In the genomic region with DNA sequence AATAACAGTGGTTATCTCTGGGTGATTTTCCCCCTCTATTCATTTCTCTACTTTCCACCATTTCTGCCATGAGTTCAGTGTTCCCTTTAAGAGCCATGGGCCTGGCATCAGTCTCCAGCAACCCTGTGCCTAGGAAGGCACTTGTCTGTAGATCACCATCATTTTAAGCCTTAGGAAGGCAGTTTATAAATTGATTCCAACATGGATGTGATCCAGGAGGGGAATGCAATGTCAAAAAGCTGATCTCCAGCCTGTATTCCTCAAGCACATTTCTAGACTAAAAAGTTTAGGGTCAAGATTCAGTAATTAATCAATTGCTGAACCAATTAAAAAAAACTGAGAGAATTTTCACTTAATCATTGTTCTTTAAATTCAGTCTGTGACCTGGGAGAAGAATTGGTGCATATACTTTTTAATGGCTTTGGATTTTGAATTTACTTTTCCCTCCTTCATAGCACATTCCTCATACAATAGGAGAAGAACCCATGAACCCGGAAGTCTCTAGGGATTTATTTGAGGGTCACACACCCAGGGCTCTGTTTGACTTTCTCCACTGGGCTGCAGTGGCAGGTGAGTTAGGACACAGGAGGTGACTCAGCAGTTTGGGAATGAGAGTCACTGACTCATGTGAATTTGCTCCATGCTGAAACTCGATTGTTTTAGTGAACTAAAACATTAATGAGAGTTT, we compare ENCODE assay signal across 1 cellular context.
TF ChIP-seq lines count a peak whose summit lies in the region.

No MANE protein-coding gene starts in this region.

TF ChIP-seq in GM23338, 12 proteins besides CTCF, POLR2A, EP300 and RAD21 (continued from another document):
- TF ChIP-seq, protein P1, sequence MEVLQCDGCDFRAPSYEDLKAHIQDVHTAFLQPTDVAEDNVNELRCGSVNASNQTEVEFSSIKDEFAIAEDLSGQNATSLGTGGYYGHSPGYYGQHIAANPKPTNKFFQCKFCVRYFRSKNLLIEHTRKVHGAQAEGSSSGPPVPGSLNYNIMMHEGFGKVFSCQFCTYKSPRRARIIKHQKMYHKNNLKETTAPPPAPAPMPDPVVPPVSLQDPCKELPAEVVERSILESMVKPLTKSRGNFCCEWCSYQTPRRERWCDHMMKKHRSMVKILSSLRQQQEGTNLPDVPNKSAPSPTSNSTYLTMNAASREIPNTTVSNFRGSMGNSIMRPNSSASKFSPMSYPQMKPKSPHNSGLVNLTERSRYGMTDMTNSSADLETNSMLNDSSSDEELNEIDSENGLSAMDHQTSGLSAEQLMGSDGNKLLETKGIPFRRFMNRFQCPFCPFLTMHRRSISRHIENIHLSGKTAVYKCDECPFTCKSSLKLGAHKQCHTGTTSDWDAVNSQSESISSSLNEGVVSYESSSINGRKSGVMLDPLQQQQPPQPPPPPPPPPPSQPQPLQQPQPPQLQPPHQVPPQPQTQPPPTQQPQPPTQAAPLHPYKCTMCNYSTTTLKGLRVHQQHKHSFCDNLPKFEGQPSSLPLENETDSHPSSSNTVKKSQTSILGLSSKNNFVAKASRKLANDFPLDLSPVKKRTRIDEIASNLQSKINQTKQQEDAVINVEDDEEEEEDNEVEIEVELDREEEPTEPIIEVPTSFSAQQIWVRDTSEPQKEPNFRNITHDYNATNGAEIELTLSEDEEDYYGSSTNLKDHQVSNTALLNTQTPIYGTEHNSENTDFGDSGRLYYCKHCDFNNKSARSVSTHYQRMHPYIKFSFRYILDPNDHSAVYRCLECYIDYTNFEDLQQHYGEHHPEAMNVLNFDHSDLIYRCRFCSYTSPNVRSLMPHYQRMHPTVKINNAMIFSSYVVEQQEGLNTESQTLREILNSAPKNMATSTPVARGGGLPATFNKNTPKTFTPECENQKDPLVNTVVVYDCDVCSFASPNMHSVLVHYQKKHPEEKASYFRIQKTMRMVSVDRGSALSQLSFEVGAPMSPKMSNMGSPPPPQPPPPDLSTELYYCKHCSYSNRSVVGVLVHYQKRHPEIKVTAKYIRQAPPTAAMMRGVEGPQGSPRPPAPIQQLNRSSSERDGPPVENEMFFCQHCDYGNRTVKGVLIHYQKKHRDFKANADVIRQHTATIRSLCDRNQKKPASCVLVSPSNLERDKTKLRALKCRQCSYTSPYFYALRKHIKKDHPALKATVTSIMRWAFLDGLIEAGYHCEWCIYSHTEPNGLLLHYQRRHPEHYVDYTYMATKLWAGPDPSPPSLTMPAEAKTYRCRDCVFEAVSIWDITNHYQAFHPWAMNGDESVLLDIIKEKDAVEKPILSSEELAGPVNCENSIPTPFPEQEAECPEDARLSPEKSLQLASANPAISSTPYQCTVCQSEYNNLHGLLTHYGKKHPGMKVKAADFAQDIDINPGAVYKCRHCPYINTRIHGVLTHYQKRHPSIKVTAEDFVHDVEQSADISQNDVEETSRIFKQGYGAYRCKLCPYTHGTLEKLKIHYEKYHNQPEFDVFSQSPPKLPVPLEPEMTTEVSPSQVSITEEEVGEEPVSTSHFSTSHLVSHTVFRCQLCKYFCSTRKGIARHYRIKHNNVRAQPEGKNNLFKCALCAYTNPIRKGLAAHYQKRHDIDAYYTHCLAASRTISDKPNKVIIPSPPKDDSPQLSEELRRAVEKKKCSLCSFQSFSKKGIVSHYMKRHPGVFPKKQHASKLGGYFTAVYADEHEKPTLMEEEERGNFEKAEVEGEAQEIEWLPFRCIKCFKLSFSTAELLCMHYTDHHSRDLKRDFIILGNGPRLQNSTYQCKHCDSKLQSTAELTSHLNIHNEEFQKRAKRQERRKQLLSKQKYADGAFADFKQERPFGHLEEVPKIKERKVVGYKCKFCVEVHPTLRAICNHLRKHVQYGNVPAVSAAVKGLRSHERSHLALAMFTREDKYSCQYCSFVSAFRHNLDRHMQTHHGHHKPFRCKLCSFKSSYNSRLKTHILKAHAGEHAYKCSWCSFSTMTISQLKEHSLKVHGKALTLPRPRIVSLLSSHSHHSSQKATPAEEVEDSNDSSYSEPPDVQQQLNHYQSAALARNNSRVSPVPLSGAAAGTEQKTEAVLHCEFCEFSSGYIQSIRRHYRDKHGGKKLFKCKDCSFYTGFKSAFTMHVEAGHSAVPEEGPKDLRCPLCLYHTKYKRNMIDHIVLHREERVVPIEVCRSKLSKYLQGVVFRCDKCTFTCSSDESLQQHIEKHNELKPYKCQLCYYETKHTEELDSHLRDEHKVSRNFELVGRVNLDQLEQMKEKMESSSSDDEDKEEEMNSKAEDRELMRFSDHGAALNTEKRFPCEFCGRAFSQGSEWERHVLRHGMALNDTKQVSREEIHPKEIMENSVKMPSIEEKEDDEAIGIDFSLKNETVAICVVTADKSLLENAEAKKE (CRISPR knock-in tag; IDR thresholded peaks at IDR 0.05): no peak
- TF ChIP-seq, protein P2, sequence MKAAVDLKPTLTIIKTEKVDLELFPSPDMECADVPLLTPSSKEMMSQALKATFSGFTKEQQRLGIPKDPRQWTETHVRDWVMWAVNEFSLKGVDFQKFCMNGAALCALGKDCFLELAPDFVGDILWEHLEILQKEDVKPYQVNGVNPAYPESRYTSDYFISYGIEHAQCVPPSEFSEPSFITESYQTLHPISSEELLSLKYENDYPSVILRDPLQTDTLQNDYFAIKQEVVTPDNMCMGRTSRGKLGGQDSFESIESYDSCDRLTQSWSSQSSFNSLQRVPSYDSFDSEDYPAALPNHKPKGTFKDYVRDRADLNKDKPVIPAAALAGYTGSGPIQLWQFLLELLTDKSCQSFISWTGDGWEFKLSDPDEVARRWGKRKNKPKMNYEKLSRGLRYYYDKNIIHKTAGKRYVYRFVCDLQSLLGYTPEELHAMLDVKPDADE (IDR thresholded peaks at IDR 0.05): no peak
- TF ChIP-seq STAT1 (IDR thresholded peaks at IDR 0.05; ENCODE audit: unreplicated experiment) (no peak), EZH2 (IDR thresholded peaks at IDR 0.05; ENCODE audit: low read depth, unreplicated experiment) (no peak), NANOG (IDR thresholded peaks at IDR 0.05; ENCODE audit: borderline replicate concordance) (no peak), EZH2phosphoT487 (IDR thresholded peaks at IDR 0.05; ENCODE audit: unreplicated experiment) (no peak), JUNB (IDR thresholded peaks at IDR 0.05; ENCODE audit: unreplicated experiment) (no peak)
- TF ChIP-seq, protein P3, sequence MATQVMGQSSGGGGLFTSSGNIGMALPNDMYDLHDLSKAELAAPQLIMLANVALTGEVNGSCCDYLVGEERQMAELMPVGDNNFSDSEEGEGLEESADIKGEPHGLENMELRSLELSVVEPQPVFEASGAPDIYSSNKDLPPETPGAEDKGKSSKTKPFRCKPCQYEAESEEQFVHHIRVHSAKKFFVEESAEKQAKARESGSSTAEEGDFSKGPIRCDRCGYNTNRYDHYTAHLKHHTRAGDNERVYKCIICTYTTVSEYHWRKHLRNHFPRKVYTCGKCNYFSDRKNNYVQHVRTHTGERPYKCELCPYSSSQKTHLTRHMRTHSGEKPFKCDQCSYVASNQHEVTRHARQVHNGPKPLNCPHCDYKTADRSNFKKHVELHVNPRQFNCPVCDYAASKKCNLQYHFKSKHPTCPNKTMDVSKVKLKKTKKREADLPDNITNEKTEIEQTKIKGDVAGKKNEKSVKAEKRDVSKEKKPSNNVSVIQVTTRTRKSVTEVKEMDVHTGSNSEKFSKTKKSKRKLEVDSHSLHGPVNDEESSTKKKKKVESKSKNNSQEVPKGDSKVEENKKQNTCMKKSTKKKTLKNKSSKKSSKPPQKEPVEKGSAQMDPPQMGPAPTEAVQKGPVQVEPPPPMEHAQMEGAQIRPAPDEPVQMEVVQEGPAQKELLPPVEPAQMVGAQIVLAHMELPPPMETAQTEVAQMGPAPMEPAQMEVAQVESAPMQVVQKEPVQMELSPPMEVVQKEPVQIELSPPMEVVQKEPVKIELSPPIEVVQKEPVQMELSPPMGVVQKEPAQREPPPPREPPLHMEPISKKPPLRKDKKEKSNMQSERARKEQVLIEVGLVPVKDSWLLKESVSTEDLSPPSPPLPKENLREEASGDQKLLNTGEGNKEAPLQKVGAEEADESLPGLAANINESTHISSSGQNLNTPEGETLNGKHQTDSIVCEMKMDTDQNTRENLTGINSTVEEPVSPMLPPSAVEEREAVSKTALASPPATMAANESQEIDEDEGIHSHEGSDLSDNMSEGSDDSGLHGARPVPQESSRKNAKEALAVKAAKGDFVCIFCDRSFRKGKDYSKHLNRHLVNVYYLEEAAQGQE (IDR thresholded peaks at IDR 0.05; ENCODE audit: unreplicated experiment): no peak
